ENCODE assay signal across 1 cellular context in the genomic region with DNA sequence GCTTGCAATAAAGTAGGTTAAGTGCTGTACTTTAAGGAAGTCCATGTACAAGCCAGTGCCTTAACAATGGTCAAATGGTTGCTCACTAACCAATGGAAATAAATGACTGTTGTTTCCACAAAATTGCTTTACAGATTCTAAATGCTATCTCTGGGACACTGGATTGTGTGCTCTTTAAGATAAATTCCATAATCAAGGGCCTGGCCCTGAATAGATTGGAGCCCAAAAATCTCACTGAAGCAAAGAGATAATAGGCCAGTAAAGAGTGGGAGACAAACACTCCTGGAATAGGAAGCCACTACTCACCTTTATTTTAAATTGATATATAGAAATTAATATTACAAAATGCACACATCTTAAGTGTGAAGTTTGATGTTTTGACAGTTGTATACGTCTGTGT.
TF ChIP-seq lines count a peak whose summit lies in the region.

No MANE protein-coding gene starts in this region.

TF ChIP-seq in K562, 482 proteins besides CTCF, POLR2A, EP300 and RAD21 (continues in another document):
- TF ChIP-seq, protein P1, sequence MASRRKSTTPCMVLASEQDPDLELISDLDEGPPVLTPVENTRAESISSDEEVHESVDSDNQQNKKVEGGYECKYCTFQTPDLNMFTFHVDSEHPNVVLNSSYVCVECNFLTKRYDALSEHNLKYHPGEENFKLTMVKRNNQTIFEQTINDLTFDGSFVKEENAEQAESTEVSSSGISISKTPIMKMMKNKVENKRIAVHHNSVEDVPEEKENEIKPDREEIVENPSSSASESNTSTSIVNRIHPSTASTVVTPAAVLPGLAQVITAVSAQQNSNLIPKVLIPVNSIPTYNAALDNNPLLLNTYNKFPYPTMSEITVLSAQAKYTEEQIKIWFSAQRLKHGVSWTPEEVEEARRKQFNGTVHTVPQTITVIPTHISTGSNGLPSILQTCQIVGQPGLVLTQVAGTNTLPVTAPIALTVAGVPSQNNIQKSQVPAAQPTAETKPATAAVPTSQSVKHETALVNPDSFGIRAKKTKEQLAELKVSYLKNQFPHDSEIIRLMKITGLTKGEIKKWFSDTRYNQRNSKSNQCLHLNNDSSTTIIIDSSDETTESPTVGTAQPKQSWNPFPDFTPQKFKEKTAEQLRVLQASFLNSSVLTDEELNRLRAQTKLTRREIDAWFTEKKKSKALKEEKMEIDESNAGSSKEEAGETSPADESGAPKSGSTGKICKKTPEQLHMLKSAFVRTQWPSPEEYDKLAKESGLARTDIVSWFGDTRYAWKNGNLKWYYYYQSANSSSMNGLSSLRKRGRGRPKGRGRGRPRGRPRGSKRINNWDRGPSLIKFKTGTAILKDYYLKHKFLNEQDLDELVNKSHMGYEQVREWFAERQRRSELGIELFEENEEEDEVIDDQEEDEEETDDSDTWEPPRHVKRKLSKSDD (conservative IDR thresholded peaks at IDR 0.05; ENCODE audit: low read length) = no peak
- 0 out of 2 replicates have a peak, but pooled peaks have one; percentile 28 for TF ChIP-seq STAT5A (IDR thresholded peaks at IDR 0.05; ENCODE audit: borderline replicate concordance, low read length)
- TF ChIP-seq TEAD2 (tag; IDR thresholded peaks at IDR 0.05) = no peak
- no peak for TF ChIP-seq RBM25 (IDR thresholded peaks at IDR 0.05; ENCODE audit: low read depth, low read length, severe bottlenecking)
- no peak for TF ChIP-seq HOMEZ (CRISPR knock-in tag; IDR thresholded peaks at IDR 0.05)
- peak; percentile 40 for TF ChIP-seq CCNT2 (IDR thresholded peaks at IDR 0.05; ENCODE audit: borderline replicate concordance, extremely low read depth, insufficient read length, low read depth, low read length)
- peak; percentile 43; the same call in 1 of the 2 replicates for TF ChIP-seq KLF16 (IDR thresholded peaks at IDR 0.05)
- peak; percentile 21; the same call in 1 of the 2 replicates for TF ChIP-seq SMARCA4 (IDR thresholded peaks at IDR 0.05)
- TF ChIP-seq MLX (CRISPR knock-in tag; conservative IDR thresholded peaks at IDR 0.05) = no peak
- TF ChIP-seq ZNF121 (CRISPR knock-in tag; conservative IDR thresholded peaks at IDR 0.05) = no peak
- TF ChIP-seq ZNF766 (CRISPR knock-in tag; conservative IDR thresholded peaks at IDR 0.05) = no peak
- TF ChIP-seq TCF3 (CRISPR knock-in tag; IDR thresholded peaks at IDR 0.05) = peak; percentile 65
- no peak for TF ChIP-seq RBBP5 (IDR thresholded peaks at IDR 0.05; ENCODE audit: borderline replicate concordance, insufficient read depth, low read length, poor library complexity, severe bottlenecking)
- TF ChIP-seq, protein P2, sequence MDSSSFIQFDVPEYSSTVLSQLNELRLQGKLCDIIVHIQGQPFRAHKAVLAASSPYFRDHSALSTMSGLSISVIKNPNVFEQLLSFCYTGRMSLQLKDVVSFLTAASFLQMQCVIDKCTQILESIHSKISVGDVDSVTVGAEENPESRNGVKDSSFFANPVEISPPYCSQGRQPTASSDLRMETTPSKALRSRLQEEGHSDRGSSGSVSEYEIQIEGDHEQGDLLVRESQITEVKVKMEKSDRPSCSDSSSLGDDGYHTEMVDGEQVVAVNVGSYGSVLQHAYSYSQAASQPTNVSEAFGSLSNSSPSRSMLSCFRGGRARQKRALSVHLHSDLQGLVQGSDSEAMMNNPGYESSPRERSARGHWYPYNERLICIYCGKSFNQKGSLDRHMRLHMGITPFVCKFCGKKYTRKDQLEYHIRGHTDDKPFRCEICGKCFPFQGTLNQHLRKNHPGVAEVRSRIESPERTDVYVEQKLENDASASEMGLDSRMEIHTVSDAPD (CRISPR knock-in tag; IDR thresholded peaks at IDR 0.05) = no peak
- TF ChIP-seq, protein P3, sequence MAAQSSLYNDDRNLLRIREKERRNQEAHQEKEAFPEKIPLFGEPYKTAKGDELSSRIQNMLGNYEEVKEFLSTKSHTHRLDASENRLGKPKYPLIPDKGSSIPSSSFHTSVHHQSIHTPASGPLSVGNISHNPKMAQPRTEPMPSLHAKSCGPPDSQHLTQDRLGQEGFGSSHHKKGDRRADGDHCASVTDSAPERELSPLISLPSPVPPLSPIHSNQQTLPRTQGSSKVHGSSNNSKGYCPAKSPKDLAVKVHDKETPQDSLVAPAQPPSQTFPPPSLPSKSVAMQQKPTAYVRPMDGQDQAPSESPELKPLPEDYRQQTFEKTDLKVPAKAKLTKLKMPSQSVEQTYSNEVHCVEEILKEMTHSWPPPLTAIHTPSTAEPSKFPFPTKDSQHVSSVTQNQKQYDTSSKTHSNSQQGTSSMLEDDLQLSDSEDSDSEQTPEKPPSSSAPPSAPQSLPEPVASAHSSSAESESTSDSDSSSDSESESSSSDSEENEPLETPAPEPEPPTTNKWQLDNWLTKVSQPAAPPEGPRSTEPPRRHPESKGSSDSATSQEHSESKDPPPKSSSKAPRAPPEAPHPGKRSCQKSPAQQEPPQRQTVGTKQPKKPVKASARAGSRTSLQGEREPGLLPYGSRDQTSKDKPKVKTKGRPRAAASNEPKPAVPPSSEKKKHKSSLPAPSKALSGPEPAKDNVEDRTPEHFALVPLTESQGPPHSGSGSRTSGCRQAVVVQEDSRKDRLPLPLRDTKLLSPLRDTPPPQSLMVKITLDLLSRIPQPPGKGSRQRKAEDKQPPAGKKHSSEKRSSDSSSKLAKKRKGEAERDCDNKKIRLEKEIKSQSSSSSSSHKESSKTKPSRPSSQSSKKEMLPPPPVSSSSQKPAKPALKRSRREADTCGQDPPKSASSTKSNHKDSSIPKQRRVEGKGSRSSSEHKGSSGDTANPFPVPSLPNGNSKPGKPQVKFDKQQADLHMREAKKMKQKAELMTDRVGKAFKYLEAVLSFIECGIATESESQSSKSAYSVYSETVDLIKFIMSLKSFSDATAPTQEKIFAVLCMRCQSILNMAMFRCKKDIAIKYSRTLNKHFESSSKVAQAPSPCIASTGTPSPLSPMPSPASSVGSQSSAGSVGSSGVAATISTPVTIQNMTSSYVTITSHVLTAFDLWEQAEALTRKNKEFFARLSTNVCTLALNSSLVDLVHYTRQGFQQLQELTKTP (IDR thresholded peaks at IDR 0.05; ENCODE audit: low read depth in 1 of 2, partially characterized antibody in 2 of 2) = no peak
- no peak for TF ChIP-seq STAT6 (CRISPR knock-in tag; IDR thresholded peaks at IDR 0.05)
- TF ChIP-seq ADNP (tag; IDR thresholded peaks at IDR 0.05) = no peak
- no peak for TF ChIP-seq ARID3A (IDR thresholded peaks at IDR 0.05; ENCODE audit: borderline replicate concordance, low read depth, low read length)
- TF ChIP-seq ZBTB17 (CRISPR knock-in tag; IDR thresholded peaks at IDR 0.05) = no peak
- TF ChIP-seq BCOR (IDR thresholded peaks at IDR 0.05) = no peak
- peak; percentile 42; the same call in 1 of the 2 replicates for TF ChIP-seq MTA2 (IDR thresholded peaks at IDR 0.05; ENCODE audit: low read depth)
- no peak for TF ChIP-seq CREB3 (tag; conservative IDR thresholded peaks at IDR 0.05; ENCODE audit: low read depth)
- no peak for TF ChIP-seq OTX1 (CRISPR knock-in tag; IDR thresholded peaks at IDR 0.05)
- no peak for TF ChIP-seq ILK (tag; IDR thresholded peaks at IDR 0.05; ENCODE audit: borderline replicate concordance, low read depth)
- TF ChIP-seq CBFA2T2 (conservative IDR thresholded peaks at IDR 0.05) = peak; percentile 80
- TF ChIP-seq EZH2 (IDR thresholded peaks at IDR 0.05; ENCODE audit: borderline replicate concordance, low read depth, low read length) = no peak
- TF ChIP-seq NCOA1 (IDR thresholded peaks at IDR 0.05; ENCODE audit: low read depth) = no peak
- no peak for TF ChIP-seq FOS (IDR thresholded peaks at IDR 0.05; ENCODE audit: extremely low read depth, insufficient read length)
- TF ChIP-seq HMG20B (CRISPR knock-in tag; IDR thresholded peaks at IDR 0.05) = no peak
- no peak for TF ChIP-seq ERF (CRISPR knock-in tag; IDR thresholded peaks at IDR 0.05)
- TF ChIP-seq, protein P4, sequence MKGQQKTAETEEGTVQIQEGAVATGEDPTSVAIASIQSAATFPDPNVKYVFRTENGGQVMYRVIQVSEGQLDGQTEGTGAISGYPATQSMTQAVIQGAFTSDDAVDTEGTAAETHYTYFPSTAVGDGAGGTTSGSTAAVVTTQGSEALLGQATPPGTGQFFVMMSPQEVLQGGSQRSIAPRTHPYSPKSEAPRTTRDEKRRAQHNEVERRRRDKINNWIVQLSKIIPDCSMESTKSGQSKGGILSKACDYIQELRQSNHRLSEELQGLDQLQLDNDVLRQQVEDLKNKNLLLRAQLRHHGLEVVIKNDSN (CRISPR knock-in tag; IDR thresholded peaks at IDR 0.05) = no peak
- TF ChIP-seq ZBTB7A (IDR thresholded peaks at IDR 0.05; ENCODE audit: borderline replicate concordance, control insufficient read depth, low read depth, low read length) = no peak
- peak; percentile 39; the same call in 1 of the 2 replicates for TF ChIP-seq NFIC (IDR thresholded peaks at IDR 0.05)
- TF ChIP-seq CBFA2T3 (IDR thresholded peaks at IDR 0.05) = peak; percentile 87
- TF ChIP-seq BACH1 (tag; IDR thresholded peaks at IDR 0.05) = no peak
- TF ChIP-seq CGGBP1 (CRISPR knock-in tag; IDR thresholded peaks at IDR 0.05) = no peak
- TF ChIP-seq SNRNP70 (optimal IDR thresholded peaks at IDR 0.05; ENCODE audit: low read depth, low read length) = no peak
